Comparison of ENCODE assay signal across 13 cellular contexts in genomic region chr12:120834489-120835303, GRCh38.
A peak's percentile ranks its signal among the peaks of the same experiment; 100 is the strongest.
DNase-seq lines count a peak whose midpoint lies in the region; ATAC-seq, FAIRE-seq and TF ChIP-seq lines count a peak whose summit lies in the region.
"Had no signal": no experiment of that assay in that cellular context is flagged by ENCODE, and none has a peak within 500 bp of the region (broad histone marks: within the 10 kb centered on the region; RNA-seq: fewer than 3 reads in every experiment).

No MANE protein-coding gene starts in this region.

- H3K4me3 Mint-ChIP-seq in activated naive CD8-positive, alpha-beta T cell treated with anti-CD3 and anti-CD28 coated beads, Interleukin-2, amount 50 U/mL, for 24 hours: peak overlapping the region; percentile 26
- H3K4me3 Mint-ChIP-seq in CD8-positive, alpha-beta memory T cell: peak overlapping the region in 1 of 7 donors; percentile 11

- no peaks in the 10 kb centered on the region for H3K36me3 ChIP-seq in skeletal muscle tissue (ENCODE audit: control insufficient read depth in 3 of 3, insufficient read depth in 3 of 3, low read length in 3 of 3)
- H3K36me3 ChIP-seq in CD8-positive, alpha-beta memory T cell (ENCODE audit: insufficient read depth, low read length): no peaks in the 10 kb centered on the region

- peak overlapping the region; percentile 52 for H3K27ac Mint-ChIP-seq in activated naive CD8-positive, alpha-beta T cell treated with anti-CD3 and anti-CD28 coated beads, Interleukin-2, amount 50 U/mL, for 24 hours
- H3K27ac Mint-ChIP-seq in CD8-positive, alpha-beta memory T cell: peak overlapping the region in 3 of 8 donors; percentile 7 to 42 (median 38)

- no peaks in the 10 kb centered on the region for H3K27me3 Mint-ChIP-seq in activated naive CD8-positive, alpha-beta T cell treated with anti-CD3 and anti-CD28 coated beads, Interleukin-2, amount 50 U/mL, for 24 hours
- H3K27me3 Mint-ChIP-seq in CD8-positive, alpha-beta memory T cell: no peaks in the 10 kb centered on the region

- peak overlapping the region in 1 of 3 donors; percentile 38 for H3K9ac ChIP-seq in skeletal muscle tissue (ENCODE audit: low read depth in 1 of 3, low read length in 3 of 3)

- peaks cover 59% of the 10 kb centered on the region for H3K4me1 Mint-ChIP-seq in activated naive CD8-positive, alpha-beta T cell treated with anti-CD3 and anti-CD28 coated beads, Interleukin-2, amount 50 U/mL, for 24 hours
- peaks cover 55 to 76% (median 74%) of the 10 kb centered on the region in 3 donors for H3K4me1 Mint-ChIP-seq in CD8-positive, alpha-beta memory T cell

- no peak for FAIRE-seq in GM12891 (lab: Jason Lieb, UNC)

- CTCF ChIA-PET in CD8-positive, alpha-beta memory T cell (lab: Charles Lee): interaction anchor here (0.9 to 1.0 kb wide), 2 partner anchors 16 to 22 kb away, joined by 3 to 5 read pairs; no protein-coding TSS in a partner anchor

- no peaks in the 10 kb centered on the region for H3K9me3 Mint-ChIP-seq in activated naive CD8-positive, alpha-beta T cell treated with anti-CD3 and anti-CD28 coated beads, Interleukin-2, amount 50 U/mL, for 24 hours
- H3K9me3 Mint-ChIP-seq in CD8-positive, alpha-beta memory T cell: no peaks in the 10 kb centered on the region

- POLR2A ChIA-PET in CD8-positive, alpha-beta memory T cell (lab: Charles Lee): interaction anchor here (0.5 kb wide), 1 partner anchor 164 kb away, joined by 6 read pairs; no protein-coding TSS in a partner anchor

- H3K9me3 ChIP-seq in skeletal muscle tissue (ENCODE audit: control insufficient read depth in 3 of 3, low read length in 3 of 3): no peaks in the 10 kb centered on the region
- H3K9me3 ChIP-seq in CD8-positive, alpha-beta memory T cell (ENCODE audit: low read length): no peaks in the 10 kb centered on the region

- peak; percentile 52 for ATAC-seq in GM21723 (IDR thresholded peaks at IDR 0.05; ENCODE audit: unreplicated experiment)
- ATAC-seq in activated naive CD8-positive, alpha-beta T cell treated with anti-CD3 and anti-CD28 coated beads, Interleukin-2, amount 50 U/mL, for 24 hours: no peak

- H3K4me1 ChIP-seq in skeletal muscle tissue (ENCODE audit: control insufficient read depth in 3 of 3, insufficient read depth in 3 of 3, low read length in 3 of 3): peaks cover 24 to 46% (median 30%) of the 10 kb centered on the region in 3 donors
- H3K4me1 ChIP-seq in CD8-positive, alpha-beta memory T cell (ENCODE audit: insufficient read depth, low read length): peaks cover 50% of the 10 kb centered on the region

- peak overlapping the region; percentile 32 for H3K27ac ChIP-seq in skeletal muscle tissue (ENCODE audit: low read depth, low read length)
- no peak overlapping the region for H3K27ac ChIP-seq in CD8-positive, alpha-beta memory T cell (ENCODE audit: low read depth, low read length)
- H3K27ac ChIP-seq: 22Rv1 had no signal

- no peaks in the 10 kb centered on the region for H3K27me3 ChIP-seq in skeletal muscle tissue (ENCODE audit: control insufficient read depth in 3 of 3, insufficient read depth in 3 of 3, low read length in 3 of 3)
- no peaks in the 10 kb centered on the region for H3K27me3 ChIP-seq in CD8-positive, alpha-beta memory T cell (ENCODE audit: insufficient read depth, low read length, poor library complexity, severe bottlenecking)

- DNase-seq in NCI-H2107 treated with DMSO at 0.1 percent for 48 hours (lab: John Stamatoyannopoulos, UW; ENCODE audit: unreplicated experiment) (peak; percentile 24), NCI-H2107 (lab: John Stamatoyannopoulos, UW) (no peak), GM12891 (ENCODE audit: insufficient read length, low spot score) (no peak), NCI-H1417 treated with DMSO at 0.1 percent for 48 hours (lab: John Stamatoyannopoulos, UW) (no peak)
- no peak for DNase-seq in activated naive CD8-positive, alpha-beta T cell treated with anti-CD3 and anti-CD28 coated beads, Interleukin-2, amount 50 U/mL, for 24 hours
- DNase-seq in CD8-positive, alpha-beta memory T cell: no peak
- DNase-seq: GDM1, glutamatergic neuron, NCI-H226 had no signal

- H3K36me3 Mint-ChIP-seq in activated naive CD8-positive, alpha-beta T cell treated with anti-CD3 and anti-CD28 coated beads, Interleukin-2, amount 50 U/mL, for 24 hours (ENCODE audit: low read depth): peaks cover 2% of the 10 kb centered on the region
- peaks cover 0 to 3% (median 0%) of the 10 kb centered on the region in 3 donors for H3K36me3 Mint-ChIP-seq in CD8-positive, alpha-beta memory T cell

- TF ChIP-seq POLR2A in GM12891 (IDR thresholded peaks at IDR 0.05; ENCODE audit: low read depth, low read length): no peak

- peak overlapping the region in 1 of 3 donors; percentile 19 for H3K4me3 ChIP-seq in skeletal muscle tissue (ENCODE audit: low read length in 3 of 3)
- no peak overlapping the region for H3K4me3 ChIP-seq in CD8-positive, alpha-beta memory T cell (ENCODE audit: low read length)
- H3K4me3 ChIP-seq: smooth muscle cell had no signal

TF ChIP-seq in GM12891, 5 proteins besides CTCF, POLR2A, EP300 and RAD21:
- no peak for TF ChIP-seq TAF1 (IDR thresholded peaks at IDR 0.05; ENCODE audit: low read depth, low read length)
- no peak for TF ChIP-seq POU2F2 (IDR thresholded peaks at IDR 0.05; ENCODE audit: low read depth, low read length)
